In the genomic region with DNA sequence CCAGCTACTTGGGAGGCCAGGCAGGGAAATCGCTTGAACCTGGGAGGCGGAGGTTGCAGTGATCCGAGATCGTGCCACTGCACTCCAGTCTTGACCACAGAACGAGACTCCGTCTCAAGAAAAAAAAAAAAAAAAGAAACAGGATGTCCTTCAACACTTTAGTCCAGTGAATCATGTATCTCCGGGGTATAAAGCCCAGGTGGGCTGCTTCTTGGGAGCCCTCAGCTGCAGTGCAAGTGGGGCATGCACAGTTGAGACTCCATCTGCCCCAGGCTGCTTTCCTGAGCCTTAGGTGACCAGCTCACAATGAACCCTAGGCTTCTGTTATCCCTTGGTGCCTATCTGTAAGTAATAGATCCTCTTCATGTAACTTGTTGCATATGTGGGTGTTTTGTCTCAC, we compare ENCODE assay signal across 30 cellular contexts. TPM values are rescaled to one million over a fixed set of nuclear protein-coding genes. Genes with fewer than 3 reads are reported as not detected.
"Had no signal": no experiment of that assay in that cellular context is flagged by ENCODE, and none has a peak within 500 bp of the region (broad histone marks: within the 10 kb centered on the region; RNA-seq: fewer than 3 reads in every experiment).

No MANE protein-coding gene starts in this region.

- H3K36me3 ChIP-seq: brain microvascular endothelial cell, esophagus muscularis mucosa, gastrocnemius medialis, heart left ventricle had no signal

- H3K27ac ChIP-seq: brain microvascular endothelial cell, esophagus muscularis mucosa, foreskin keratinocyte, gastrocnemius medialis, heart left ventricle had no signal

- DNase-seq: activated CD4-positive, alpha-beta memory T cell treated with anti-CD3 and anti-CD28 coated beads, Interleukin-2, amount 10 ng/mL, durations not matched to agents 7 days and 5 days; activated CD4-positive, alpha-beta T cell treated with anti-CD3 and anti-CD28 coated beads for 36 hours; activated CD4-positive, alpha-beta T cell treated with anti-CD3 and anti-CD28 coated beads, Interleukin-2, amount 10 ng/mL, durations not matched to agents 7 days and 5 days; activated CD4-positive, alpha-beta T cell treated with anti-CD3 and anti-CD28 coated beads, Interleukin-2, amount 50 U/mL, for 4 hours; activated CD4-positive, CD25-positive, alpha-beta regulatory T cell; activated CD4-positive, CD25-positive, alpha-beta regulatory T cell treated with anti-CD3 and anti-CD28 coated beads, Interleukin-2, amount 50 U/mL, for 72 hours; activated CD8-positive, alpha-beta memory T cell treated with anti-CD3 and anti-CD28 coated beads, Interleukin-2, amount 50 U/mL, for 48 hours; activated gamma-delta T cell; activated naive CD4-positive, alpha-beta T cell; activated naive CD4-positive, alpha-beta T cell treated with anti-CD3 and anti-CD28 coated beads, Interleukin-2, amount 10 ng/mL, durations not matched to agents 7 days and 5 days; activated naive CD8-positive, alpha-beta T cell treated with anti-CD3 and anti-CD28 coated beads, Interleukin-2, amount 10 ng/mL, durations not matched to agents 7 days and 5 days; activated T-cell treated with anti-CD3 and anti-CD28 coated beads for 4 hours; activated T-cell treated with anti-CD3 and anti-CD28 coated beads, Interleukin-2, amount 50 U/mL, for 24 hours; activated T-cell treated with anti-CD3 and anti-CD28 coated beads, Interleukin-2, amount 50 U/mL, for 72 hours; brain microvascular endothelial cell; cortex of kidney; dermis blood vessel endothelial cell; effector CD4-positive, alpha-beta T cell; effector memory CD8-positive, alpha-beta T cell; foreskin keratinocyte; gastrocnemius medialis; glutamatergic neuron; heart left ventricle; T-helper 2 cell had no signal

- ATAC-seq: activated CD4-positive, alpha-beta T cell treated with anti-CD3 and anti-CD28 coated beads for 36 hours; activated naive CD4-positive, alpha-beta T cell treated with anti-CD3 and anti-CD28 coated beads, Interleukin-2, amount 50 U/mL, for 72 hours; activated T-cell treated with anti-CD3 and anti-CD28 coated beads, Interleukin-2, amount 50 U/mL, for 72 hours; effector memory CD8-positive, alpha-beta T cell; foreskin keratinocyte; gastrocnemius medialis had no signal

- H3K27me3 ChIP-seq: brain microvascular endothelial cell, gastrocnemius medialis, heart left ventricle had no signal

- H3K9me3 ChIP-seq: gastrocnemius medialis had no signal

- H3K4me1 ChIP-seq: esophagus muscularis mucosa, foreskin keratinocyte, gastrocnemius medialis, heart left ventricle had no signal

- H3K4me3 ChIP-seq: esophagus muscularis mucosa, gastrocnemius medialis, heart left ventricle had no signal

RNA-seq across cellular contexts. Expression of a gene that starts 46.6 kb away (rescaled TPM):
- total RNA-seq: activated CD4-positive, alpha-beta memory T cell treated with anti-CD3 and anti-CD28 coated beads, Interleukin-2, amount 10 ng/mL, durations not matched to agents 7 days and 5 days; activated CD4-positive, alpha-beta T cell treated with anti-CD3 and anti-CD28 coated beads for 36 hours; activated CD4-positive, alpha-beta T cell treated with anti-CD3 and anti-CD28 coated beads, Interleukin-2, amount 10 ng/mL, durations not matched to agents 7 days and 5 days; activated naive CD4-positive, alpha-beta T cell treated with anti-CD3 and anti-CD28 coated beads, Interleukin-2, amount 50 U/mL, for 72 hours; activated naive CD8-positive, alpha-beta T cell treated with anti-CD3 and anti-CD28 coated beads, Interleukin-2, amount 10 ng/mL, durations not matched to agents 7 days and 5 days; activated T-cell treated with anti-CD3 and anti-CD28 coated beads, Interleukin-2, amount 50 U/mL, for 72 hours; astrocyte; bronchial epithelial cell; chondrocyte; dermis blood vessel endothelial cell; foreskin keratinocyte; T-helper 1 cell treated with Interleukin-12 subunit alpha and Interleukin-12 subunit beta and Interleukin-4 antibody, amounts not matched to agents 30 ng/mL and 1 ng/mL, for 36 hours had no signal
